Comparison of ENCODE assay signal across 25 cellular contexts in the genomic region with DNA sequence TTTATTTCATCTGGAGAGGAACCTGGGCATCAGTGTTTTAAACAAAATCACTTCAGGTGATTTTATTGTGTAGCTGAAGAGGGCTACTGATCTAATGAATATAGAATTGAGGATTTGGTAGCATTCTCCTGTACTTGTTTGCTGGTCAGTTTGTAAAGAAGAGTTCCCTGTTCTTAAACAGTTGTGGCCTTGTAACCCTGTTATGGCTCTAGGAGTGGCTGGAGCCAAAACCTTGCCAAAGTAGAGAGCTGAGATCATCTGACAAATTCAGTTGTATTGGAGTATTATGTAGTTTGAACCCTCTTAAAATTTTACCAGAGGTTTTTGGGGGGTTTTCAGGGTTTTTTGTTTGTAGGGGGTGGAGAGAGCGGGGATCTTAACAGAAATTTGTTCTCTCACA. TPM values are rescaled to one million over a fixed set of nuclear protein-coding genes. Genes with fewer than 3 reads are reported as not detected.
DNase-seq lines count a peak whose midpoint lies in the region; ATAC-seq and TF ChIP-seq lines count a peak whose summit lies in the region.
"Had no signal": no experiment of that assay in that cellular context is flagged by ENCODE, and none has a peak within 500 bp of the region (broad histone marks: within the 10 kb centered on the region; RNA-seq: fewer than 3 reads in every experiment).

No MANE protein-coding gene starts in this region.

- H3K9me3 Mint-ChIP-seq in natural killer cell: peaks cover 0 to 2% of the 10 kb centered on the region in 2 donors
- no peaks in the 10 kb centered on the region for H3K9me3 Mint-ChIP-seq in natural killer cell treated with Interleukin-12 subunit alpha and Interleukin-12 subunit beta and Interleukin-15 and Interleukin-18, amount 100 ng/mL, for 72 hours

- no peaks in the 10 kb centered on the region for H3K9me3 ChIP-seq in T-helper 17 cell (ENCODE audit: control insufficient read depth, low read length, poor library complexity, severe bottlenecking)
- H3K9me3 ChIP-seq: left lung, Peyer's patch, right lobe of liver, transverse colon had no signal

- no peak for TF ChIP-seq CTCF in natural killer cell (IDR thresholded peaks at IDR 0.05)
- TF ChIP-seq CTCF in foreskin keratinocyte (conservative IDR thresholded peaks at IDR 0.05): no peak

- H3K36me3 Mint-ChIP-seq in natural killer cell (no peaks in the 10 kb centered on the region), T-helper 17 cell (ENCODE audit: low read depth) (peaks cover 2% of the 10 kb centered on the region)
- peaks cover 4% of the 10 kb centered on the region for H3K36me3 Mint-ChIP-seq in natural killer cell treated with Interleukin-12 subunit alpha and Interleukin-12 subunit beta and Interleukin-15 and Interleukin-18, amount 100 ng/mL, for 72 hours

- intact Hi-C loops in natural killer cell (cut with micrococcal nuclease): no loop called here

- no peaks in the 10 kb centered on the region for H3K27me3 Mint-ChIP-seq in natural killer cell (ENCODE audit: low read depth in 2 of 2)
- H3K27me3 Mint-ChIP-seq in natural killer cell treated with Interleukin-12 subunit alpha and Interleukin-12 subunit beta and Interleukin-15 and Interleukin-18, amount 100 ng/mL, for 72 hours: no peaks in the 10 kb centered on the region
- H3K27me3 Mint-ChIP-seq in T-helper 17 cell: no peaks in the 10 kb centered on the region

- H3K4me1 ChIP-seq in foreskin keratinocyte: peaks cover 6% of the 10 kb centered on the region
- H3K4me1 ChIP-seq: Peyer's patch had no signal

- ATAC-seq in natural killer cell: no peak
- no peak for ATAC-seq in natural killer cell treated with Interleukin-12 subunit alpha and Interleukin-12 subunit beta and Interleukin-15 and Interleukin-18, amount 100 ng/mL, for 72 hours
- no peak for ATAC-seq in T-helper 17 cell
- ATAC-seq in left lobe of liver: peak; percentile 21
- no peak for ATAC-seq in HG02970 (IDR thresholded peaks at IDR 0.05; ENCODE audit: low FRiP score, unreplicated experiment)
- no peak for ATAC-seq in foreskin keratinocyte
- ATAC-seq: right lobe of liver had no signal

- H3K27me3 ChIP-seq in foreskin keratinocyte: no peaks in the 10 kb centered on the region
- H3K27me3 ChIP-seq: left lung, Peyer's patch, right lobe of liver, spleen, transverse colon had no signal

- H3K27ac ChIP-seq in foreskin keratinocyte: no peak overlapping the region
- H3K27ac ChIP-seq: left lung, Peyer's patch, right lobe of liver, spleen, transverse colon had no signal

- H3K27ac Mint-ChIP-seq in natural killer cell: peak overlapping the region in 1 of 2 donors; percentile 45
- peak overlapping the region in 1 of 2 donors; percentile 31 for H3K27ac Mint-ChIP-seq in natural killer cell treated with Interleukin-12 subunit alpha and Interleukin-12 subunit beta and Interleukin-15 and Interleukin-18, amount 100 ng/mL, for 72 hours
- no peak overlapping the region for H3K27ac Mint-ChIP-seq in T-helper 17 cell
- H3K27ac Mint-ChIP-seq: endodermal cell had no signal

- DNase-seq in natural killer cell: no peak
- no peak for DNase-seq in natural killer cell treated with Interleukin-12 subunit alpha and Interleukin-12 subunit beta and Interleukin-15 and Interleukin-18, amount 100 ng/mL, for 72 hours (ENCODE audit: low spot score)
- DNase-seq in T-helper 17 cell: no peak
- DNase-seq in left lobe of liver (ENCODE audit: low spot score): no peak
- DNase-seq in foreskin keratinocyte: no peak
- no peak for DNase-seq in T-helper 1 cell
- DNase-seq: activated CD4-positive, alpha-beta T cell treated with anti-CD3 and anti-CD28 coated beads for 48 hours; C1 segment of cervical spinal cord; central memory CD4-positive, alpha-beta T cell; cortex of kidney; endodermal cell; glutamatergic neuron; Kasumi-1; left lung; NCI-H1417 treated with DMSO at 0.1 percent for 48 hours; NCI-H2081 treated with DMSO at 0.1 percent for 48 hours; NCI-H2227 treated with DMSO at 0.1 percent for 48 hours; NCI-H69; Peyer's patch; right lobe of liver; SIG-M5; spleen; stimulated activated CD8-positive, alpha-beta memory T cell treated with anti-CD3 and anti-CD28 coated beads, Interleukin-4, amount 100 ng/mL, for 48 hours; transverse colon had no signal

- peak overlapping the region; percentile 28 for H3K4me3 Mint-ChIP-seq in natural killer cell
- no peak overlapping the region for H3K4me3 Mint-ChIP-seq in natural killer cell treated with Interleukin-12 subunit alpha and Interleukin-12 subunit beta and Interleukin-15 and Interleukin-18, amount 100 ng/mL, for 72 hours
- H3K4me3 Mint-ChIP-seq in T-helper 17 cell: peak overlapping the region; percentile 25
- H3K4me3 Mint-ChIP-seq: endodermal cell had no signal

- H3K4me1 Mint-ChIP-seq in natural killer cell (peaks cover 59 to 61% of the 10 kb centered on the region in 2 donors), T-helper 17 cell (peaks cover 24% of the 10 kb centered on the region)
- peaks cover 45 to 51% of the 10 kb centered on the region in 2 donors for H3K4me1 Mint-ChIP-seq in natural killer cell treated with Interleukin-12 subunit alpha and Interleukin-12 subunit beta and Interleukin-15 and Interleukin-18, amount 100 ng/mL, for 72 hours (ENCODE audit: low read depth in 2 of 2)

RNA-seq across cellular contexts. Expression of a gene that starts 36.5 kb away (rescaled TPM):
- 10 to 100 TPM; 76.3 to 87.4 (median 81.9) TPM for total RNA-seq in natural killer cell
- total RNA-seq in natural killer cell treated with Interleukin-12 subunit alpha and Interleukin-12 subunit beta and Interleukin-15 and Interleukin-18, amount 100 ng/mL, for 72 hours: 10 to 100 TPM; 48.3 to 66.5 TPM
- total RNA-seq in T-helper 17 cell: 10 to 100 TPM; 69.1 to 86.2 TPM
- total RNA-seq in left lobe of liver: 44.5 TPM
- total RNA-seq in foreskin keratinocyte: 54.0 and 60.9 TPM in 2 replicates
- 11.0 and 11.6 TPM in 2 replicates for polyA plus RNA-seq in foreskin keratinocyte
